8 cellular contexts compared by ENCODE assay signal in genomic region chr7:74255461-74255860, GRCh38. TPM values are rescaled to one million over a fixed set of nuclear protein-coding genes. Genes with fewer than 3 reads are reported as not detected.
DNase-seq lines count a peak whose midpoint lies in the region; ATAC-seq, FAIRE-seq and TF ChIP-seq lines count a peak whose summit lies in the region.
"Not testable (repeated sequence)": the region's sequence is repeated elsewhere in the genome, so short reads cannot be mapped to it uniquely, and the experiment has no call there.

No MANE protein-coding gene starts in this region.

- CTCF ChIA-PET in HepG2 (lab: Yijun Ruan, JAX; ENCODE audit: low intra/inter-chr PET ratio, low total read pairs) = not testable (repeated sequence)

- H3K9me3 Mint-ChIP-seq in osteocyte (ENCODE audit: unreplicated experiment) = not testable (repeated sequence)

- intact Hi-C loops in adrenal gland (cut with DNase I) = not testable (repeated sequence)
- intact Hi-C loops in HepG2 (cut with micrococcal nuclease; ENCODE audit: unreplicated experiment) = loop anchor here (5.0 kb wide), 1 partner anchor 37 kb away; no protein-coding TSS in a partner anchor

- H3K9me2 ChIP-seq in Karpas-422 (replicated peaks; ENCODE audit: insufficient read depth, low read length) = not testable (repeated sequence)

- not testable (repeated sequence) for DNase-seq in Karpas-422; adrenal gland; epithelial cell of esophagus (ENCODE audit: low read depth); HepG2 (ENCODE audit: low spot score); osteocyte (ENCODE audit: extremely low spot score, unreplicated experiment); tibial nerve (ENCODE audit: low spot score in 2 of 2)

- H3K4me2 ChIP-seq in Karpas-422 (ENCODE audit: low read depth, low read length, poor library complexity, severe bottlenecking) = peak overlapping the region; percentile 81
- peak overlapping the region; percentile 93 for H3K4me2 ChIP-seq in HepG2 (ENCODE audit: low read depth, low read length)

- not testable (repeated sequence) for H2AFZ ChIP-seq in Karpas-422 (ENCODE audit: low read length); HepG2 (ENCODE audit: low read length)

- not testable (repeated sequence) for H3K27me3 ChIP-seq in Karpas-422 (ENCODE audit: low read length); adrenal gland; HepG2 (ENCODE audit: control insufficient read depth in 1 of 2, insufficient read depth in 2 of 2, low read length in 2 of 2); tibial nerve

- TF ChIP-seq EP300 in HepG2 (IDR thresholded peaks at IDR 0.05; ENCODE audit: low read depth in 2 of 2, low read length in 2 of 2); HepG2 (CRISPR knock-in tag; IDR thresholded peaks at IDR 0.05; ENCODE audit: borderline replicate concordance); tibial nerve (IDR thresholded peaks at IDR 0.05): not testable (repeated sequence)

- H3K36me3 Mint-ChIP-seq in osteocyte (ENCODE audit: unreplicated experiment) = not testable (repeated sequence)

- not testable (repeated sequence) for TF ChIP-seq POLR2A in adrenal gland (IDR thresholded peaks at IDR 0.05); HepG2 (IDR thresholded peaks at IDR 0.05; ENCODE audit: insufficient read depth in 1 of 2, low read depth in 2 of 2, low read length in 2 of 2); tibial nerve (IDR thresholded peaks at IDR 0.05)

- not testable (repeated sequence) for H3K9me3 ChIP-seq in ES-I3 (ENCODE audit: control insufficient read depth, insufficient read depth, low read length); Karpas-422 (ENCODE audit: low read length); adrenal gland (replicated peaks in 1 of 3); HepG2 (ENCODE audit: low read length); tibial nerve

- H3K79me2 ChIP-seq in Karpas-422 (ENCODE audit: low read length) (peaks cover 20% of the 10 kb centered on the region), HepG2 (ENCODE audit: insufficient read depth, low read length) (peaks cover 12% of the 10 kb centered on the region)

- POLR2A ChIA-PET in HepG2 (lab: Yijun Ruan, JAX) = interaction anchor here (1.3 to 1.9 kb wide), 3 partner anchors 8 to 35 kb away, joined by 3 to 6 read pairs (median 4); no protein-coding TSS in a partner anchor

- peak overlapping the region; percentile 88 for H3K4me3 ChIP-seq in Karpas-422 (ENCODE audit: low read length)
- peak overlapping the region in 1 of 4 donors; percentile 69 for H3K4me3 ChIP-seq in adrenal gland
- H3K4me3 ChIP-seq in epithelial cell of esophagus (ENCODE audit: low read length) = peak overlapping the region; percentile 83
- H3K4me3 ChIP-seq in HepG2 (replicated peaks in 1 of 3; ENCODE audit: insufficient read depth in 1 of 3, low read depth in 2 of 3, low read length in 3 of 3) = peak overlapping the region in 2 of 3 experiments; percentile 83 to 98; a peak in 4 of 6 replicates
- peak overlapping the region in 1 of 4 donors; percentile 80 for H3K4me3 ChIP-seq in tibial nerve

- TF ChIP-seq RAD21 in HepG2 (CRISPR knock-in tag; IDR thresholded peaks at IDR 0.05) = not testable (repeated sequence)

- peaks cover 35% of the 10 kb centered on the region for H3K4me1 Mint-ChIP-seq in osteocyte (ENCODE audit: unreplicated experiment)

- not testable (repeated sequence) for H3K36me3 ChIP-seq in ES-I3 (ENCODE audit: insufficient read depth, low read length); Karpas-422 (ENCODE audit: insufficient read depth, low read length); adrenal gland (replicated peaks in 1 of 2); HepG2 (replicated peaks in 1 of 2; ENCODE audit: control insufficient read depth in 1 of 2, insufficient read depth in 2 of 2, low read length in 2 of 2)
- H3K36me3 ChIP-seq in tibial nerve = peaks cover 0 to 11% (median 1%) of the 10 kb centered on the region in 3 donors

- ATAC-seq in HepG2 = not testable (repeated sequence)

- H3K4me1 ChIP-seq in ES-I3 (ENCODE audit: insufficient read depth, low read length) = not testable (repeated sequence)
- H3K4me1 ChIP-seq in Karpas-422 (ENCODE audit: low read length) (peaks cover 25% of the 10 kb centered on the region), adrenal gland (replicated peaks in 1 of 2) (peaks cover 12 to 33% of the 10 kb centered on the region in 2 donors), HepG2 (ENCODE audit: insufficient read depth, low read length) (peaks cover 56% of the 10 kb centered on the region), tibial nerve (peaks cover 5 to 38% (median 12%) of the 10 kb centered on the region in 4 donors)

- not testable (repeated sequence) for H3K27me3 Mint-ChIP-seq in osteocyte (ENCODE audit: unreplicated experiment)

- H3K27ac Mint-ChIP-seq in osteocyte (ENCODE audit: unreplicated experiment) = not testable (repeated sequence)

- H3K9ac ChIP-seq in ES-I3 (ENCODE audit: low read depth, low read length) = peak overlapping the region; percentile 93; the same call in 1 of the 2 replicates
- H3K9ac ChIP-seq in Karpas-422 (ENCODE audit: low read length) = peak overlapping the region; percentile 92
- H3K9ac ChIP-seq in HepG2 (ENCODE audit: insufficient read depth, low read depth, low read length) = peak overlapping the region; percentile 95; the same call in 1 of the 2 replicates

- not testable (repeated sequence) for H3K27ac ChIP-seq in Karpas-422 (ENCODE audit: low read length); HepG2 (ENCODE audit: extremely low read length, insufficient read depth, low read length)
- peak overlapping the region; percentile 99 for H3K27ac ChIP-seq in VCaP
- peak overlapping the region in 4 of 5 donors; percentile 80 to 98 (median 94) for H3K27ac ChIP-seq in adrenal gland
- peak overlapping the region in 3 of 4 donors; percentile 91 to 97 (median 91) for H3K27ac ChIP-seq in tibial nerve

- not testable (repeated sequence) for H4K20me1 ChIP-seq in Karpas-422 (ENCODE audit: insufficient read depth, low read depth, low read length); HepG2 (ENCODE audit: insufficient read depth, low read length)

- whole genome bisulfite sequencing in adrenal gland, 4 donors = 89 to 90% (median 90%) methylated on average over 6 of the region's 6 CpGs
- 84% methylated on average over 6 of the region's 6 CpGs for WGBS in HepG2 (ENCODE audit: low lambda C conversion rate)
- WGBS in tibial nerve, 2 donors = 89% methylated on average over 6 of the region's 6 CpGs

- H3K4me3 Mint-ChIP-seq in osteocyte (ENCODE audit: unreplicated experiment) = peak overlapping the region; percentile 62

- FAIRE-seq in HepG2 (lab: Jason Lieb, UNC) = not testable (repeated sequence)

- TF ChIP-seq CTCF in VCaP (conservative IDR thresholded peaks at IDR 0.05); adrenal gland (IDR thresholded peaks at IDR 0.05); epithelial cell of esophagus (IDR thresholded peaks at IDR 0.05; ENCODE audit: insufficient read depth, low read depth, low read length, missing control alignments); HepG2 (CRISPR knock-in tag; IDR thresholded peaks at IDR 0.05); osteocyte (IDR thresholded peaks at IDR 0.05); tibial nerve (IDR thresholded peaks at IDR 0.05): not testable (repeated sequence)

- in situ Hi-C loops in HepG2 (cut with HindIII; ENCODE audit: extremely low pct_ligation_motif_present, low pct_unique_long_range_greater_than_20kb) = not testable (repeated sequence)

- not testable (repeated sequence) for BruUV-seq in HepG2 (replicated peaks; lab: Mats Ljungman, UMichigan)

RNA-seq across cellular contexts. Expression of gene RFC2, which starts 1.3 kb away (rescaled TPM):
- total RNA-seq in Karpas-422 (2014; rRNA removed; shearing (Covaris generic); ENCODE audit: low replicate concordance) = 18.9 and 27.3 TPM in 2 replicates
- total RNA-seq in adrenal gland (10 to 100 TPM; 12.0 to 19.4 (median 14.6) TPM), HepG2 (2016; rRNA removed; fragmentation: Illumina TruSeq; extraction: Trizol) (43.5 and 51.2 TPM in 2 replicates), osteocyte (13.5 and 13.8 TPM in 2 replicates), tibial nerve (10 to 100 TPM in 3 of 4 donors, 1 to 10 TPM in 1; 8.4 to 25.1 (median 14.1) TPM)
- polyA plus RNA-seq in adrenal gland (10 to 100 TPM in 2 of 3 donors, 1 to 10 TPM in 1; 9.3 to 18.0 (median 12.3) TPM), HepG2 (2011; rRNA removed) (14.2 and 14.6 TPM in 2 replicates)
- total RNA-seq in HepG2 (2016; cell fraction: cytosol; rRNA removed; fragmentation: Illumina TruSeq; extraction: Trizol; ENCODE audit: low read depth) = 22.7 TPM in 2 replicates
- 44.7 and 55.0 TPM in 2 replicates for total RNA-seq in HepG2 (2016; cell fraction: insoluble cytoplasmic fraction; rRNA removed; fragmentation: Illumina TruSeq; extraction: Trizol)
- total RNA-seq in HepG2 (2016; cell fraction: membrane; rRNA removed; fragmentation: Illumina TruSeq; extraction: Trizol) = 29.4 and 29.5 TPM in 2 replicates
- 16.1 and 16.4 TPM in 2 replicates for total RNA-seq in HepG2 (2016; cell fraction: nucleus; rRNA removed; fragmentation: Illumina TruSeq; extraction: Trizol)
- polyA plus RNA-seq in HepG2 (2011; cell fraction: cytosol; rRNA removed) = 12.7 and 17.2 TPM in 2 replicates
- 4.5 TPM in 2 replicates for polyA plus RNA-seq in HepG2 (2011; cell fraction: nucleus; rRNA removed)
- polyA plus RNA-seq in HepG2 (2012) = 8.2 and 15.6 TPM in 2 replicates
- 20.5 and 22.0 TPM in 2 replicates for polyA plus RNA-seq in HepG2 (2016; cell fraction: cytosol; fragmentation: Illumina TruSeq; extraction: Trizol; ENCODE audit: low read depth)
- 64.2 and 73.3 TPM in 2 replicates for polyA plus RNA-seq in HepG2 (2016; cell fraction: insoluble cytoplasmic fraction; fragmentation: Illumina TruSeq; extraction: Trizol; ENCODE audit: low read depth)
- 28.2 TPM in 2 replicates for polyA plus RNA-seq in HepG2 (2016; cell fraction: membrane; fragmentation: Illumina TruSeq; extraction: Trizol; ENCODE audit: low read depth)
- polyA plus RNA-seq in HepG2 (2016; cell fraction: nucleus; fragmentation: Illumina TruSeq; extraction: Trizol; ENCODE audit: insufficient read depth, low read depth) = 27.9 and 32.8 TPM in 2 replicates
- 19.7 and 106 TPM in 2 replicates for polyA minus RNA-seq in HepG2 (2011; rRNA and poly(A)+ RNA removed; ENCODE audit: low replicate concordance)
- 11.3 and 12.6 TPM in 2 replicates for polyA minus RNA-seq in HepG2 (2011; cell fraction: cytosol; rRNA and poly(A)+ RNA removed)
- 9.6 and 11.5 TPM in 2 replicates for polyA minus RNA-seq in HepG2 (2011; cell fraction: nucleus; rRNA and poly(A)+ RNA removed)

RNA-seq across cellular contexts. Expression of gene CLIP2, which starts 33.7 kb away (rescaled TPM):
- 0.76 TPM in 1 of 2 replicates, not detected in the other for total RNA-seq in Karpas-422 (2014; rRNA removed; shearing (Covaris generic); ENCODE audit: low replicate concordance)
- total RNA-seq in adrenal gland (10 to 100 TPM; 19.8 to 48.6 (median 26.6) TPM), HepG2 (2016; rRNA removed; fragmentation: Illumina TruSeq; extraction: Trizol) (13.6 and 17.4 TPM in 2 replicates), osteocyte (40.7 and 44.3 TPM in 2 replicates), tibial nerve (10 to 100 TPM; 42.0 to 48.3 (median 46.3) TPM)
- polyA plus RNA-seq in adrenal gland (10 to 100 TPM in 1 of 3 donors, 1 to 10 TPM in 2; 6.8 to 27.7 (median 8.2) TPM), HepG2 (2011; rRNA removed) (6.5 and 9.2 TPM in 2 replicates)
- total RNA-seq in HepG2 (2016; cell fraction: cytosol; rRNA removed; fragmentation: Illumina TruSeq; extraction: Trizol; ENCODE audit: low read depth) = 7.5 and 7.6 TPM in 2 replicates
- total RNA-seq in HepG2 (2016; cell fraction: insoluble cytoplasmic fraction; rRNA removed; fragmentation: Illumina TruSeq; extraction: Trizol) = 10.6 and 19.9 TPM in 2 replicates
- 9.6 and 10.3 TPM in 2 replicates for total RNA-seq in HepG2 (2016; cell fraction: membrane; rRNA removed; fragmentation: Illumina TruSeq; extraction: Trizol)
- total RNA-seq in HepG2 (2016; cell fraction: nucleus; rRNA removed; fragmentation: Illumina TruSeq; extraction: Trizol) = 15.2 and 16.4 TPM in 2 replicates
- 6.5 and 7.4 TPM in 2 replicates for polyA plus RNA-seq in HepG2 (2011; cell fraction: cytosol; rRNA removed)
- 19.0 and 19.1 TPM in 2 replicates for polyA plus RNA-seq in HepG2 (2011; cell fraction: nucleus; rRNA removed)
- polyA plus RNA-seq in HepG2 (2012) = 14.2 and 32.5 TPM in 2 replicates
- 1.6 and 1.8 TPM in 2 replicates for polyA plus RNA-seq in HepG2 (2016; cell fraction: cytosol; fragmentation: Illumina TruSeq; extraction: Trizol; ENCODE audit: low read depth)
- 10.0 and 13.1 TPM in 2 replicates for polyA plus RNA-seq in HepG2 (2016; cell fraction: insoluble cytoplasmic fraction; fragmentation: Illumina TruSeq; extraction: Trizol; ENCODE audit: low read depth)
- 4.5 and 5.2 TPM in 2 replicates for polyA plus RNA-seq in HepG2 (2016; cell fraction: membrane; fragmentation: Illumina TruSeq; extraction: Trizol; ENCODE audit: low read depth)
- polyA plus RNA-seq in HepG2 (2016; cell fraction: nucleus; fragmentation: Illumina TruSeq; extraction: Trizol; ENCODE audit: insufficient read depth, low read depth) = 22.6 and 24.8 TPM in 2 replicates
- polyA minus RNA-seq in HepG2 (2011; rRNA and poly(A)+ RNA removed; ENCODE audit: low replicate concordance) = 2.9 and 19.1 TPM in 2 replicates
- polyA minus RNA-seq in HepG2 (2011; cell fraction: cytosol; rRNA and poly(A)+ RNA removed) = 9.1 and 11.1 TPM in 2 replicates
- polyA minus RNA-seq in HepG2 (2011; cell fraction: nucleus; rRNA and poly(A)+ RNA removed) = 14.3 and 17.3 TPM in 2 replicates

RNA-seq across cellular contexts. Expression of gene LAT2, which starts 45.7 kb away (rescaled TPM):
- total RNA-seq in Karpas-422 (2014; rRNA removed; shearing (Covaris generic); ENCODE audit: low replicate concordance) = 2.3 and 10.5 TPM in 2 replicates
- total RNA-seq in adrenal gland (10 to 100 TPM in 7 of 8 donors, 1 to 10 TPM in 1; 9.0 to 16.9 (median 14.2) TPM), HepG2 (2016; rRNA removed; fragmentation: Illumina TruSeq; extraction: Trizol) (0.83 and 1.00 TPM in 2 replicates), osteocyte (0.52 and 0.67 TPM in 2 replicates), tibial nerve (10 to 100 TPM in 2 of 4 donors, 1 to 10 TPM in 2; 5.1 to 15.3 (median 8.9) TPM)
- polyA plus RNA-seq in adrenal gland (10 to 100 TPM in 1 of 3 donors, 1 to 10 TPM in 2; 5.5 to 14.3 (median 9.5) TPM), HepG2 (2011; rRNA removed) (0.75 and 0.95 TPM in 2 replicates)
- total RNA-seq in HepG2 (2016; cell fraction: cytosol; rRNA removed; fragmentation: Illumina TruSeq; extraction: Trizol; ENCODE audit: low read depth) = 0.18 and 0.20 TPM in 2 replicates
- 0.93 and 0.97 TPM in 2 replicates for total RNA-seq in HepG2 (2016; cell fraction: insoluble cytoplasmic fraction; rRNA removed; fragmentation: Illumina TruSeq; extraction: Trizol)
- total RNA-seq in HepG2 (2016; cell fraction: membrane; rRNA removed; fragmentation: Illumina TruSeq; extraction: Trizol) = 0.31 and 0.43 TPM in 2 replicates
- total RNA-seq in HepG2 (2016; cell fraction: nucleus; rRNA removed; fragmentation: Illumina TruSeq; extraction: Trizol) = 0.44 and 0.78 TPM in 2 replicates
- 0.67 and 0.77 TPM in 2 replicates for polyA plus RNA-seq in HepG2 (2011; cell fraction: cytosol; rRNA removed)
- 0.90 and 1.1 TPM in 2 replicates for polyA plus RNA-seq in HepG2 (2011; cell fraction: nucleus; rRNA removed)
- 0.32 and 0.43 TPM in 2 replicates for polyA plus RNA-seq in HepG2 (2012)
- polyA plus RNA-seq in HepG2 (2016; cell fraction: cytosol; fragmentation: Illumina TruSeq; extraction: Trizol; ENCODE audit: low read depth) = 0.17 and 0.32 TPM in 2 replicates
- polyA plus RNA-seq in HepG2 (2016; cell fraction: insoluble cytoplasmic fraction; fragmentation: Illumina TruSeq; extraction: Trizol; ENCODE audit: low read depth) = 0.59 and 1.4 TPM in 2 replicates
- polyA plus RNA-seq in HepG2 (2016; cell fraction: membrane; fragmentation: Illumina TruSeq; extraction: Trizol; ENCODE audit: low read depth) = 0.66 and 0.90 TPM in 2 replicates
- 0.67 and 2.3 TPM in 2 replicates for polyA plus RNA-seq in HepG2 (2016; cell fraction: nucleus; fragmentation: Illumina TruSeq; extraction: Trizol; ENCODE audit: insufficient read depth, low read depth)
- polyA minus RNA-seq in HepG2 (2011; rRNA and poly(A)+ RNA removed; ENCODE audit: low replicate concordance) = 0.62 and 1.2 TPM in 2 replicates
- not detected in 2 replicates for polyA minus RNA-seq in HepG2 (2011; cell fraction: cytosol; rRNA and poly(A)+ RNA removed)
- 0.25 TPM in 1 of 2 replicates, not detected in the other for polyA minus RNA-seq in HepG2 (2011; cell fraction: nucleus; rRNA and poly(A)+ RNA removed)
